24 cellular contexts compared by ENCODE assay signal in genomic region chr9:117938086-117938485, GRCh38.
DNase-seq lines count a peak whose midpoint lies in the region; ATAC-seq and TF ChIP-seq lines count a peak whose summit lies in the region.
"Had no signal": no experiment of that assay in that cellular context is flagged by ENCODE, and none has a peak within 500 bp of the region (broad histone marks: within the 10 kb centered on the region; RNA-seq: fewer than 3 reads in every experiment).

No MANE protein-coding gene starts in this region.

- TF ChIP-seq CTCF in lower leg skin (IDR thresholded peaks at IDR 0.05) (no peak), gastroesophageal sphincter (IDR thresholded peaks at IDR 0.05) (no peak)

- no peak overlapping the region for H4K8ac ChIP-seq in trophoblast cell (ENCODE audit: low read depth, low read length)

- H3K27me3 ChIP-seq in trophoblast cell (ENCODE audit: insufficient read depth, low read length) (no peaks in the 10 kb centered on the region), gastroesophageal sphincter (no peaks in the 10 kb centered on the region)
- H3K27me3 ChIP-seq: SJSA1 had no signal

- H4K91ac ChIP-seq in trophoblast cell (ENCODE audit: low read depth, low read length) = no peak overlapping the region

- no peak overlapping the region for H3K9ac ChIP-seq in trophoblast cell (ENCODE audit: low read length)
- H3K9ac ChIP-seq: KMS-11 had no signal

- peak; percentile 39 for DNase-seq in DMS 273 (lab: John Stamatoyannopoulos, UW; ENCODE audit: unreplicated experiment)
- DNase-seq in DMS 273 treated with DMSO at 0.1 percent for 48 hours (lab: John Stamatoyannopoulos, UW) = no peak
- DNase-seq in T1000 (lab: John Stamatoyannopoulos, UW) = peak; percentile 25
- DNase-seq in islet precursor cell = peak; percentile 83
- DNase-seq in trophoblast cell = peak in 1 of 2 donors; percentile 2
- no peak for DNase-seq in stimulated activated naive CD4-positive, alpha-beta T cell treated with Interleukin-2 at 50 U/mL for 16 hours (lab: John Stamatoyannopoulos, UW)
- no peak for DNase-seq in lower leg skin (ENCODE audit: low spot score in 2 of 2)
- DNase-seq: Caco-2; CD8-positive, alpha-beta T cell; DMS79 treated with DMSO at 0.1 percent for 48 hours; MV-4-11; NCI-H1105; NCI-H1436 treated with DMSO at 0.1 percent for 48 hours; NCI-H187 treated with DMSO at 0.1 percent for 48 hours; NCI-H524; NCI-H774; PC-9 had no signal

- H2BK5ac ChIP-seq in trophoblast cell (ENCODE audit: low read depth, low read length, poor library complexity) = no peak overlapping the region

- peaks cover 2% of the 10 kb centered on the region for H3K79me1 ChIP-seq in trophoblast cell (ENCODE audit: low read length)

- no peaks in the 10 kb centered on the region for H3K79me2 ChIP-seq in trophoblast cell (ENCODE audit: control insufficient read depth, insufficient read depth, low read length, poor library complexity)

- no peak overlapping the region for H4K12ac ChIP-seq in trophoblast cell (ENCODE audit: low read depth, low read length)

- TF ChIP-seq POLR2A in lower leg skin (IDR thresholded peaks at IDR 0.05) (no peak), gastroesophageal sphincter (IDR thresholded peaks at IDR 0.05) (no peak)

- H3K18ac ChIP-seq in trophoblast cell (ENCODE audit: low read length) = no peak overlapping the region

- H3K4ac ChIP-seq in trophoblast cell (ENCODE audit: low read depth, low read length) = no peak overlapping the region

- TF ChIP-seq EP300 in gastroesophageal sphincter (IDR thresholded peaks at IDR 0.05) = no peak

- no CpG with 5 or more reads among the region's 2 CpGs for WGBS in trophoblast cell (ENCODE audit: extremely low coverage, insufficient coverage, insufficient read length)
- 46 to 65% methylated on average over 2 of the region's 2 CpGs for WGBS in lower leg skin, 2 donors
- 75 to 83% methylated on average over 1 to 2 of the region's 2 CpGs for WGBS in gastroesophageal sphincter (ENCODE audit: low coverage in 1 of 2), 2 donors

- H3K36me3 ChIP-seq in trophoblast cell (ENCODE audit: control insufficient read depth in 1 of 2, insufficient read depth in 2 of 2, low read length in 2 of 2) (no peaks in the 10 kb centered on the region), gastroesophageal sphincter (no peaks in the 10 kb centered on the region)
- H3K36me3 ChIP-seq: SJSA1 had no signal

- no peak for ATAC-seq in gastroesophageal sphincter
- ATAC-seq: CD8-positive, alpha-beta T cell; Right ventricle myocardium inferior had no signal

- H3K4me2 ChIP-seq in trophoblast cell (ENCODE audit: low read length) = no peak overlapping the region
- H3K4me2 ChIP-seq: KMS-11, PC-9 had no signal

- no peak overlapping the region for H3K4me3 ChIP-seq in trophoblast cell (ENCODE audit: low read depth, low read length)
- no peak overlapping the region for H3K4me3 ChIP-seq in lower leg skin (ENCODE audit: low read depth, poor library complexity, severe bottlenecking)
- no peak overlapping the region for H3K4me3 ChIP-seq in gastroesophageal sphincter
- H3K4me3 ChIP-seq: PC-9, SJSA1 had no signal

- no peak overlapping the region for H2AK5ac ChIP-seq in trophoblast cell (ENCODE audit: low read length)

- H2BK120ac ChIP-seq in trophoblast cell (ENCODE audit: insufficient read depth, low read length, poor library complexity) = no peak overlapping the region

- no peaks in the 10 kb centered on the region for H3K9me3 ChIP-seq in trophoblast cell (ENCODE audit: insufficient read depth, low read depth, low read length)
- peaks cover 0 to 3% (median 0%) of the 10 kb centered on the region in 3 donors for H3K9me3 ChIP-seq in gastroesophageal sphincter
- H3K9me3 ChIP-seq: Caco-2, SJSA1 had no signal

- intact Hi-C loops in lower leg skin (cut with DNase I; ENCODE audit: low total_unique reads) = no loop called here

- H2BK12ac ChIP-seq in trophoblast cell (ENCODE audit: low read length) = no peak overlapping the region

- H3K4me1 ChIP-seq in trophoblast cell (ENCODE audit: control insufficient read depth in 1 of 2, insufficient read depth in 2 of 2, low read length in 2 of 2) (peaks cover 0 to 8% of the 10 kb centered on the region in 2 experiments), gastroesophageal sphincter (no peaks in the 10 kb centered on the region)
- H3K4me1 ChIP-seq: Caco-2, SJSA1 had no signal

- H3K27ac ChIP-seq in trophoblast cell (ENCODE audit: low read depth, low read length) (peak overlapping the region; percentile 79), gastroesophageal sphincter (no peak overlapping the region)
- H3K27ac ChIP-seq: 22Rv1, C4-2B, HL-60, KMS-11, PC-9, SJSA1 had no signal

- no peak overlapping the region for H2AFZ ChIP-seq in trophoblast cell (ENCODE audit: insufficient read depth, low read length, poor library complexity)
- H2AFZ ChIP-seq: PC-9 had no signal

- H3K14ac ChIP-seq in trophoblast cell (ENCODE audit: low read length) = no peak overlapping the region

- H3K23ac ChIP-seq in trophoblast cell (ENCODE audit: low read length) = no peak overlapping the region

Comparison
In these comparisons a context has a peak if more than half of its experiments do, and no peak if none do; other contexts are left out.
1. DNase-seq: peak in DMS 273 (single experiment), T1000 (single experiment) and islet precursor cell (single experiment); none in DMS 273 treated with DMSO at 0.1 percent for 48 hours (single experiment), stimulated activated naive CD4-positive, alpha-beta T cell treated with Interleukin-2 at 50 U/mL for 16 hours (single experiment) and lower leg skin (0 of 2).